22 cellular contexts compared by ENCODE assay signal in the genomic region with DNA sequence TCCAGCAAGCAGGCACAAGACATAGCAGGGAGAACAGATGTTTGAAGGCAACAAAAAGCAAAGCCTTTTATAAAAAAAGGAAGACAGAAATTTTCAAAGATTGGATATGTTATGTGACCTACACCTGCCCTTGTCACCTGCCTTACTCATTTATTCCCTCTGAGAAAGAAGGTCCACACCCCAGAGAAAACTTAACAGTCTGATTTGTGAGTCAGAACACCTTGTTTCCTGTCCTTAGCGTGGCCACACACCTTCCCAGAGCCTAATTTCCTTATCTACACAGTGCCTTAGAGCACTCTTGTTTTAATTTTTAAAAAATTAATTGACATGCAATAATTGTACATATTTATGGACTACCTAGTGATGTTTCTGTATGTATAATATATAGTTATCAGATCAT.
DNase-seq lines count a peak whose midpoint lies in the region; ATAC-seq and TF ChIP-seq lines count a peak whose summit lies in the region.
"Had no signal": no experiment of that assay in that cellular context is flagged by ENCODE, and none has a peak within 500 bp of the region (broad histone marks: within the 10 kb centered on the region; RNA-seq: fewer than 3 reads in every experiment).

No MANE protein-coding gene starts in this region.

- ATAC-seq in RWPE2 (ENCODE audit: low read depth) = peak; percentile 25; the same call in 1 of the 3 replicates
- peak; percentile 29 for ATAC-seq in esophagus mucosa
- no peak for ATAC-seq in HG02981 (IDR thresholded peaks at IDR 0.05; ENCODE audit: unreplicated experiment)
- ATAC-seq: GM12878, GM23338, HepG2 had no signal

- no peak for DNase-seq in RWPE2 (ENCODE audit: low spot score)
- DNase-seq in HFFc6 = no peak
- DNase-seq in NCI-H2171 (lab: John Stamatoyannopoulos, UW) = no peak
- DNase-seq in amygdala (lab: John Stamatoyannopoulos, UW) = no peak
- DNase-seq: ACHN; BE2C; C1 segment of cervical spinal cord; CD4-positive, CD25-positive, alpha-beta regulatory T cell; CD8-positive, alpha-beta memory T cell; COR-L47; DMS 273 treated with DMSO at 0.1 percent for 48 hours; DMS53; DND-41; EL; HCEC 1CT had no signal

- H3K9me3 ChIP-seq in RWPE2 (ENCODE audit: severe bottlenecking) = peaks cover 6% of the 10 kb centered on the region
- H3K9me3 ChIP-seq: BE2C had no signal

- peaks cover 9% of the 10 kb centered on the region for H3K27me3 ChIP-seq in RWPE2 (ENCODE audit: insufficient read depth, poor library complexity, severe bottlenecking)
- H3K27me3 ChIP-seq: BE2C had no signal

- H3K27ac Mint-ChIP-seq in nephron (peak overlapping the region; percentile 70 to 86 (median 76)), HFFc6 (no peak overlapping the region)
- H3K27ac Mint-ChIP-seq: CD4-positive, CD25-positive, alpha-beta regulatory T cell; GM23338; IgD-negative memory B cell had no signal

- H3K27ac ChIP-seq in RWPE2 (ENCODE audit: poor library complexity, severe bottlenecking) = no peak overlapping the region

- no peak overlapping the region for H3K4me3 ChIP-seq in RWPE2 (ENCODE audit: severe bottlenecking)
- H3K4me3 ChIP-seq: GM12878, GM23338 had no signal

- peaks cover 1% of the 10 kb centered on the region for H3K36me3 Mint-ChIP-seq in nephron (ENCODE audit: low read depth)
- no peaks in the 10 kb centered on the region for H3K36me3 Mint-ChIP-seq in HFFc6 (ENCODE audit: low read depth)
- H3K36me3 Mint-ChIP-seq: CD4-positive, CD25-positive, alpha-beta regulatory T cell; CD8-positive, alpha-beta memory T cell; IgD-negative memory B cell had no signal

- H3K4me1 Mint-ChIP-seq in nephron = peaks cover 4% of the 10 kb centered on the region
- no peaks in the 10 kb centered on the region for H3K4me1 Mint-ChIP-seq in HFFc6 (ENCODE audit: low read depth)
- H3K4me1 Mint-ChIP-seq: CD4-positive, CD25-positive, alpha-beta regulatory T cell; CD8-positive, alpha-beta memory T cell; GM23338; IgD-negative memory B cell had no signal

- no peak overlapping the region for H3K4me3 Mint-ChIP-seq in nephron
- H3K4me3 Mint-ChIP-seq in HFFc6 = no peak overlapping the region
- H3K4me3 Mint-ChIP-seq: CD4-positive, CD25-positive, alpha-beta regulatory T cell; CD8-positive, alpha-beta memory T cell; GM23338; IgD-negative memory B cell had no signal

- H3K36me3 ChIP-seq in RWPE2 (ENCODE audit: low read depth) = no peaks in the 10 kb centered on the region
- H3K36me3 ChIP-seq: BE2C had no signal

- no peaks in the 10 kb centered on the region for H3K4me1 ChIP-seq in RWPE2 (ENCODE audit: insufficient read depth, poor library complexity, severe bottlenecking)
- H3K4me1 ChIP-seq: BE2C had no signal

- H3K9me3 Mint-ChIP-seq in nephron (peaks cover 14% of the 10 kb centered on the region), HFFc6 (peaks cover 9% of the 10 kb centered on the region; the same call in 1 of the 2 replicates)

- no peak for TF ChIP-seq CTCF in RWPE2 (IDR thresholded peaks at IDR 0.05; ENCODE audit: poor library complexity, severe bottlenecking)
- TF ChIP-seq CTCF in nephron (IDR thresholded peaks at IDR 0.05; ENCODE audit: unreplicated experiment in 3 of 3) = no peak
- no peak for TF ChIP-seq CTCF in HFFc6 (IDR thresholded peaks at IDR 0.05)

- H3K27me3 Mint-ChIP-seq in nephron (ENCODE audit: low read depth) (no peaks in the 10 kb centered on the region), HFFc6 (ENCODE audit: insufficient read depth) (no peaks in the 10 kb centered on the region; the same call in none of the 2 replicates)
